In the genomic region with DNA sequence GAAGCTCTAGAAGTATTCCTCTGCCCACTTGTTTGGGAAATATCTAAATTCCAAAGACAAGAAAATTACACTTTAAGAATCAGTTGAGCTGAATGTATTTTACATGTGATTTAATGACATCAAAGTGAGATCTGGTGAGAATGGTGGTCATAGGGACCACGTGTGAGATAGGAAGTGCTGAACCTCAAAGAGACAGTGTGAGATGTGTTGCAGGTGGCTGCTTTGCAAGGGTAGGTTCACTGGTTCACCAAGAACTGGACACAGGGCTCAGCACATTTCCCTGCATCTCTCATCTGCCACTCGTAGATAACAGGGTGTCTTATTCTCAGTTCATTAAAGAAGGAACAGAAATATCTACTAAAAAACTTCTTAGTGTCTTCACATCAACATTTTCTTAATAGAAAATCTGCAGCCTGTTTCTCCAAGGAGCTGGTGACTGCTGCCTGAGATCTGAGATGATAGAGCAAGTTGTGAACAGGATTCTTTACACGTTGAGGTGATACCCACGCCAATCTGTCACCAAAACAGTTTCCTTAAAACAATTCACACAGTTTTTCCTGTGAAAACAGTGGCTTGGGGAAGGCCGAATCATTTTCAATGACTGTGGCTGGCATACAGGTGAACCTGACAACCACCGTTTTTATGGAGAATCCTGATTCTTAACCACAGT, we compare ENCODE assay signal across 16 cellular contexts. TPM values are rescaled to one million over a fixed set of nuclear protein-coding genes. Genes with fewer than 3 reads are reported as not detected.
DNase-seq lines count a peak whose midpoint lies in the region; ATAC-seq and TF ChIP-seq lines count a peak whose summit lies in the region.
"Had no signal": no experiment of that assay in that cellular context is flagged by ENCODE, and none has a peak within 500 bp of the region (broad histone marks: within the 10 kb centered on the region; RNA-seq: fewer than 3 reads in every experiment).

No MANE protein-coding gene starts in this region.

- no peak for DNase-seq in activated CD8-positive, alpha-beta T cell treated with anti-CD3 and anti-CD28 coated beads for 36 hours
- no peak for DNase-seq in activated CD8-positive, alpha-beta T cell treated with anti-CD3 and anti-CD28 coated beads, Interleukin-2, amount 10 ng/mL, durations not matched to agents 7 days and 5 days
- no peak for DNase-seq in sigmoid colon
- no peak for DNase-seq in endodermal cell
- no peak for DNase-seq in GM19240 (ENCODE audit: insufficient read length, low spot score)
- no peak for DNase-seq in tibial nerve (ENCODE audit: low spot score in 2 of 2)
- DNase-seq: erythroblast; KBM-7; NCI-H526 treated with DMSO at 0.1 percent for 48 hours; stimulated activated CD4-positive, alpha-beta T cell treated with anti-CD3 and anti-CD28 coated beads, Interleukin-4, amount 100 ng/mL, for 4 hours had no signal

- TF ChIP-seq EP300 in sigmoid colon (IDR thresholded peaks at IDR 0.05) (no peak), tibial nerve (IDR thresholded peaks at IDR 0.05) (no peak)

- H3K27me3 ChIP-seq in sigmoid colon (no peaks in the 10 kb centered on the region), endodermal cell (ENCODE audit: control insufficient read depth, insufficient read depth, low read length, poor library complexity, severe bottlenecking) (no peaks in the 10 kb centered on the region), tibial nerve (no peaks in the 10 kb centered on the region)
- H3K27me3 ChIP-seq: neural progenitor cell had no signal

- no peaks in the 10 kb centered on the region for H3K27me3 Mint-ChIP-seq in activated CD8-positive, alpha-beta T cell treated with anti-CD3 and anti-CD28 coated beads for 36 hours
- peaks cover 5% of the 10 kb centered on the region for H3K27me3 Mint-ChIP-seq in activated CD8-positive, alpha-beta T cell treated with anti-CD3 and anti-CD28 coated beads, Interleukin-2, amount 10 ng/mL, durations not matched to agents 7 days and 5 days (ENCODE audit: low read depth)
- H3K27me3 Mint-ChIP-seq in endodermal cell (ENCODE audit: insufficient read depth), result no peaks in the 10 kb centered on the region
- H3K27me3 Mint-ChIP-seq: type B pancreatic cell had no signal

- 66 to 71% methylated on average over 6 of the region's 6 CpGs for WGBS in sigmoid colon, 2 donors
- WGBS in endodermal cell (ENCODE audit: insufficient coverage in 1 of 2, insufficient read length in 1 of 2), 2 experiments, result 86 to 96% methylated on average over 5 to 6 of the region's 6 CpGs
- 78 to 86% methylated on average over 6 of the region's 6 CpGs for WGBS in tibial nerve, 2 donors

- H3K4me3 ChIP-seq in sigmoid colon (no peak overlapping the region), endodermal cell (ENCODE audit: low read length) (no peak overlapping the region), tibial nerve (no peak overlapping the region)
- H3K4me3 ChIP-seq: neural progenitor cell had no signal

- POLR2A ChIA-PET in activated CD8-positive, alpha-beta T cell treated with anti-CD3 and anti-CD28 coated beads for 36 hours (lab: Charles Lee), result interaction anchor here (1.7 to 1.8 kb wide), 2 partner anchors 10 to 82 kb away, joined by 4 to 7 read pairs; no protein-coding TSS in a partner anchor
- POLR2A ChIA-PET in activated CD8-positive, alpha-beta T cell treated with anti-CD3 and anti-CD28 coated beads, Interleukin-2, amount 10 ng/mL, durations not matched to agents 7 days and 5 days (lab: Charles Lee), result no interaction called here

- TF ChIP-seq POLR2A in sigmoid colon (IDR thresholded peaks at IDR 0.05) (no peak), tibial nerve (IDR thresholded peaks at IDR 0.05) (no peak)

- no peaks in the 10 kb centered on the region for H3K36me3 Mint-ChIP-seq in activated CD8-positive, alpha-beta T cell treated with anti-CD3 and anti-CD28 coated beads for 36 hours (ENCODE audit: low read depth)
- peaks cover 5% of the 10 kb centered on the region for H3K36me3 Mint-ChIP-seq in activated CD8-positive, alpha-beta T cell treated with anti-CD3 and anti-CD28 coated beads, Interleukin-2, amount 10 ng/mL, durations not matched to agents 7 days and 5 days (ENCODE audit: low read depth)
- no peaks in the 10 kb centered on the region for H3K36me3 Mint-ChIP-seq in endodermal cell (ENCODE audit: low read depth)
- H3K36me3 Mint-ChIP-seq: neural progenitor cell, type B pancreatic cell had no signal

- H3K36me3 ChIP-seq in sigmoid colon, result no peaks in the 10 kb centered on the region
- no peaks in the 10 kb centered on the region for H3K36me3 ChIP-seq in endodermal cell (ENCODE audit: control insufficient read depth, insufficient read depth, low read length)
- no peaks in the 10 kb centered on the region for H3K36me3 ChIP-seq in tibial nerve
- H3K36me3 ChIP-seq: neural progenitor cell had no signal

- ATAC-seq in activated CD8-positive, alpha-beta T cell treated with anti-CD3 and anti-CD28 coated beads for 36 hours, result peak; percentile 61
- ATAC-seq in activated CD8-positive, alpha-beta T cell treated with anti-CD3 and anti-CD28 coated beads, Interleukin-2, amount 10 ng/mL, durations not matched to agents 7 days and 5 days, result no peak
- ATAC-seq in GM21529 (IDR thresholded peaks at IDR 0.05; ENCODE audit: unreplicated experiment) (peak; percentile 55), HG03432 (IDR thresholded peaks at IDR 0.05; ENCODE audit: unreplicated experiment) (peak; percentile 73)

- peaks cover 14% of the 10 kb centered on the region for H3K4me1 Mint-ChIP-seq in activated CD8-positive, alpha-beta T cell treated with anti-CD3 and anti-CD28 coated beads for 36 hours (ENCODE audit: low read depth)
- H3K4me1 Mint-ChIP-seq in activated CD8-positive, alpha-beta T cell treated with anti-CD3 and anti-CD28 coated beads, Interleukin-2, amount 10 ng/mL, durations not matched to agents 7 days and 5 days (ENCODE audit: low read depth), result peaks cover 18% of the 10 kb centered on the region
- H3K4me1 Mint-ChIP-seq in endodermal cell, result peaks cover 11% of the 10 kb centered on the region

- peak overlapping the region; percentile 42 for H3K27ac Mint-ChIP-seq in activated CD8-positive, alpha-beta T cell treated with anti-CD3 and anti-CD28 coated beads for 36 hours
- no peak overlapping the region for H3K27ac Mint-ChIP-seq in activated CD8-positive, alpha-beta T cell treated with anti-CD3 and anti-CD28 coated beads, Interleukin-2, amount 10 ng/mL, durations not matched to agents 7 days and 5 days
- H3K27ac Mint-ChIP-seq in endodermal cell, result no peak overlapping the region
- H3K27ac Mint-ChIP-seq: neural progenitor cell, type B pancreatic cell had no signal

- no peaks in the 10 kb centered on the region for H3K9me3 ChIP-seq in sigmoid colon
- no peaks in the 10 kb centered on the region for H3K9me3 ChIP-seq in endodermal cell (ENCODE audit: control insufficient read depth, low read length)
- no peaks in the 10 kb centered on the region for H3K9me3 ChIP-seq in tibial nerve

- no peak for TF ChIP-seq CTCF in activated CD8-positive, alpha-beta T cell treated with anti-CD3 and anti-CD28 coated beads for 36 hours (IDR thresholded peaks at IDR 0.05)
- TF ChIP-seq CTCF in sigmoid colon (IDR thresholded peaks at IDR 0.05), result no peak
- TF ChIP-seq CTCF in endodermal cell (conservative IDR thresholded peaks at IDR 0.05), result no peak
- no peak for TF ChIP-seq CTCF in tibial nerve (IDR thresholded peaks at IDR 0.05)

- H3K27ac ChIP-seq in sigmoid colon (peak overlapping the region in 3 of 4 donors; percentile 71 to 81 (median 80)), endodermal cell (ENCODE audit: low read depth, low read length) (no peak overlapping the region), tibial nerve (peak overlapping the region in 1 of 4 donors; percentile 40)
- H3K27ac ChIP-seq: neural progenitor cell had no signal

- H3K4me1 ChIP-seq in sigmoid colon (peaks cover 0 to 14% (median 5%) of the 10 kb centered on the region in 4 donors), endodermal cell (ENCODE audit: control insufficient read depth, insufficient read depth, low read length) (no peaks in the 10 kb centered on the region), tibial nerve (no peaks in the 10 kb centered on the region)
- H3K4me1 ChIP-seq: neural progenitor cell had no signal

- CTCF ChIA-PET in activated CD8-positive, alpha-beta T cell treated with anti-CD3 and anti-CD28 coated beads for 36 hours (lab: Charles Lee), result interaction anchor here (0.9 to 1.0 kb wide), 2 partner anchors 10 to 39 kb away, joined by 3 read pairs; no protein-coding TSS in a partner anchor
- CTCF ChIA-PET in activated CD8-positive, alpha-beta T cell treated with anti-CD3 and anti-CD28 coated beads, Interleukin-2, amount 10 ng/mL, durations not matched to agents 7 days and 5 days (lab: Charles Lee), result interaction anchor here (0.9 to 1.8 kb wide), 3 partner anchors 10 to 32 kb away, joined by 3 to 6 read pairs (median 3); no protein-coding TSS in a partner anchor

- H3K9ac ChIP-seq in endodermal cell (ENCODE audit: extremely low read depth, low read length, poor library complexity, severe bottlenecking), result no peak overlapping the region
- H3K9ac ChIP-seq: neural progenitor cell had no signal

- intact Hi-C loops in activated CD8-positive, alpha-beta T cell treated with anti-CD3 and anti-CD28 coated beads for 36 hours (cut with micrococcal nuclease), result no loop called here
- intact Hi-C loops in sigmoid colon (cut with DNase I), result no loop called here

- no peak overlapping the region for H3K4me3 Mint-ChIP-seq in activated CD8-positive, alpha-beta T cell treated with anti-CD3 and anti-CD28 coated beads for 36 hours
- no peak overlapping the region for H3K4me3 Mint-ChIP-seq in activated CD8-positive, alpha-beta T cell treated with anti-CD3 and anti-CD28 coated beads, Interleukin-2, amount 10 ng/mL, durations not matched to agents 7 days and 5 days
- no peak overlapping the region for H3K4me3 Mint-ChIP-seq in endodermal cell
- H3K4me3 Mint-ChIP-seq: neural progenitor cell, type B pancreatic cell had no signal

- no peaks in the 10 kb centered on the region for H3K9me3 Mint-ChIP-seq in activated CD8-positive, alpha-beta T cell treated with anti-CD3 and anti-CD28 coated beads for 36 hours
- no peaks in the 10 kb centered on the region for H3K9me3 Mint-ChIP-seq in activated CD8-positive, alpha-beta T cell treated with anti-CD3 and anti-CD28 coated beads, Interleukin-2, amount 10 ng/mL, durations not matched to agents 7 days and 5 days (ENCODE audit: insufficient read depth)
- H3K9me3 Mint-ChIP-seq in endodermal cell, result no peaks in the 10 kb centered on the region
- H3K9me3 Mint-ChIP-seq: neural progenitor cell, type B pancreatic cell had no signal

RNA-seq across cellular contexts. Expression of gene CCR6, which starts 7.2 kb away (rescaled TPM):
- total RNA-seq in activated CD8-positive, alpha-beta T cell treated with anti-CD3 and anti-CD28 coated beads for 36 hours, result under 1 TPM in 1 of 2 experiments, not detected in 1; 0.23 TPM
- total RNA-seq in activated CD8-positive, alpha-beta T cell treated with anti-CD3 and anti-CD28 coated beads, Interleukin-2, amount 10 ng/mL, durations not matched to agents 7 days and 5 days, result 1 to 10 TPM; 3.8 to 4.4 TPM
- total RNA-seq in sigmoid colon (not detected), endodermal cell (not detected), tibial nerve (not detected)
- 1 to 10 TPM in 1 of 3 donors, under 1 TPM in 1, not detected in 1; 0.46 to 7.7 TPM for polyA plus RNA-seq in sigmoid colon
- not detected for polyA plus RNA-seq in endodermal cell (2013, experiment 1 of 2)
- polyA plus RNA-seq in endodermal cell (2013, experiment 2 of 2), result not detected
- total RNA-seq: A172, H1 had no signal

RNA-seq across cellular contexts. Expression of gene GPR31, which starts 27.6 kb away (rescaled TPM):
- not detected for total RNA-seq in activated CD8-positive, alpha-beta T cell treated with anti-CD3 and anti-CD28 coated beads for 36 hours
- not detected for total RNA-seq in activated CD8-positive, alpha-beta T cell treated with anti-CD3 and anti-CD28 coated beads, Interleukin-2, amount 10 ng/mL, durations not matched to agents 7 days and 5 days
- total RNA-seq in sigmoid colon (not detected), endodermal cell (not detected), tibial nerve (not detected)
- polyA plus RNA-seq in sigmoid colon, result under 1 TPM in 1 of 3 donors, not detected in 2; 0.28 TPM
- not detected for polyA plus RNA-seq in endodermal cell (2013, experiment 1 of 2)
- not detected for polyA plus RNA-seq in endodermal cell (2013, experiment 2 of 2)
- total RNA-seq: A172, H1 had no signal
- polyA plus RNA-seq: H1 had no signal
